Comparison of ENCODE assay signal across 23 cellular contexts in the genomic region with DNA sequence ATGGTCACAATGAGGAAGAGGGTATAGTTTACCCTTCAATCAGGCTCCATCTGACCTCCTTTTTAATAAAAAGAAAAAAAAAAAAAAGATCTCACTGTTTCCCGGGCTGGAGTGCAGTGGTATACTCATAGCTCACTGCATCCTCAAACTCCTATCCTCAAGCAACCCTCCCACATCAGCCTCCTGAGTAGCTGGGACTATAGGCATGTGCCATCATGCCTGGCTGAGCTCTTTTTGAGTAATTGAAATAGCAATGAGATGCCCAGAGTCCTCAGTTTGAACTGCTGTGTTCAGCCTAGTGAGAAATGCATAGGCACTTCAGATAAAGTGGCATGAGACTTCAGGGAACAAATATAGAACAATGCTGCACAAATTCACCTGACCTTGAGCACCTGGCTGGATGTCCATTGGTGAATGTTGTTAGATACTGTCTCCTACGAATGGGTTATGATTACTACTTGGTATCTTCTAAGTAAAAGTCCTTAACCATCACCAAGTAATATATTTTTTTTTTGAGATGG.
"Had no signal": no experiment of that assay in that cellular context is flagged by ENCODE, and none has a peak within 500 bp of the region (broad histone marks: within the 10 kb centered on the region; RNA-seq: fewer than 3 reads in every experiment).

No MANE protein-coding gene starts in this region.

- H3K27me3 ChIP-seq: gastrocnemius medialis, heart right ventricle, sigmoid colon, testis, transverse colon had no signal

- H3K9me3 ChIP-seq: gastrocnemius medialis, heart right ventricle, lower lobe of right lung, psoas muscle, sigmoid colon, testis, transverse colon had no signal

- ATAC-seq: esophagus mucosa; gastrocnemius medialis; left lobe of liver; lower lobe of right lung; psoas muscle; stimulated activated naive B cell treated with anti-CD40 and anti-IgM and Interleukin-4, amounts not matched to agents 10 μg/mL and 1 μg/mL and 100 μg/mL, for 72 hours; stimulated activated naive CD8-positive, alpha-beta T cell treated with anti-CD3 and anti-CD28 coated beads, Interleukin-15, amount 100 ng/mL, for 72 hours had no signal

- DNase-seq: effector CD4-positive, alpha-beta T cell; endodermal cell; gastrocnemius medialis; heart right ventricle; islet precursor cell; lower lobe of right lung; mesenchymal stem cell; midbrain; naive B cell; psoas muscle; retina; sigmoid colon; stimulated activated CD4-positive, alpha-beta T cell treated with anti-CD3 and anti-CD28 coated beads, Interleukin-2, amount 100 ng/mL, for 24 hours; stimulated activated CD4-positive, alpha-beta T cell treated with anti-CD3 and anti-CD28 coated beads, Interleukin-4, amount 100 ng/mL, for 4 hours; stimulated activated naive B cell treated with anti-CD40 and anti-IgM and Interleukin-4, amounts not matched to agents 10 μg/mL and 1 μg/mL and 100 μg/mL, for 72 hours; stimulated activated naive CD8-positive, alpha-beta T cell treated with anti-CD3 and anti-CD28 coated beads, Interleukin-15, amount 100 ng/mL, for 72 hours; testis; transverse colon had no signal

- FAIRE-seq: endothelial cell of umbilical vein had no signal

- H3K36me3 ChIP-seq: gastrocnemius medialis, heart right ventricle, lower lobe of right lung, sigmoid colon, transverse colon had no signal

- H3K4me3 ChIP-seq: coronary artery, gastrocnemius medialis, heart right ventricle, lower lobe of right lung, psoas muscle, sigmoid colon, skin epidermis, testis, transverse colon had no signal

- H3K4me1 ChIP-seq: gastrocnemius medialis, lower lobe of right lung, psoas muscle, sigmoid colon, testis, transverse colon had no signal

- H3K27ac ChIP-seq: coronary artery, gastrocnemius medialis, heart right ventricle, lower lobe of right lung, psoas muscle, sigmoid colon, skin epidermis, testis, transverse colon had no signal
